ENCODE assay signal across 8 cellular contexts in genomic region chr1:2413495-2414296, GRCh38. TPM values are rescaled to one million over a fixed set of nuclear protein-coding genes. Genes with fewer than 3 reads are reported as not detected.
DNase-seq lines count a peak whose midpoint lies in the region; ATAC-seq and TF ChIP-seq lines count a peak whose summit lies in the region.

No MANE protein-coding gene starts in this region.

- H3K27ac Mint-ChIP-seq in Calu3 (ENCODE audit: unreplicated experiment) = peak overlapping the region; percentile 45
- peak overlapping the region; percentile 89 for H3K27ac Mint-ChIP-seq in activated naive CD8-positive, alpha-beta T cell treated with anti-CD3 and anti-CD28 coated beads for 36 hours

- TF ChIP-seq CTCF in Calu3 (IDR thresholded peaks at IDR 0.05; ENCODE audit: unreplicated experiment) = no peak

- H3K4me1 Mint-ChIP-seq in Calu3 (ENCODE audit: low read depth, unreplicated experiment) = peaks cover 26% of the 10 kb centered on the region
- H3K4me1 Mint-ChIP-seq in activated naive CD8-positive, alpha-beta T cell treated with anti-CD3 and anti-CD28 coated beads for 36 hours = peaks cover 32% of the 10 kb centered on the region

- H3K9me3 ChIP-seq in KOPT-K1 (ENCODE audit: insufficient read depth, low read length, poor library complexity, severe bottlenecking) (no peaks in the 10 kb centered on the region), thymus (ENCODE audit: control insufficient read depth) (no peaks in the 10 kb centered on the region)

- H3K27ac ChIP-seq in KOPT-K1 (ENCODE audit: low read depth, low read length, poor library complexity, severe bottlenecking) = peak overlapping the region; percentile 67
- no peak overlapping the region for H3K27ac ChIP-seq in thymus (ENCODE audit: low read depth)

- peaks cover 58% of the 10 kb centered on the region for H3K36me3 Mint-ChIP-seq in Calu3 (ENCODE audit: insufficient read depth, unreplicated experiment)
- H3K36me3 Mint-ChIP-seq in activated naive CD8-positive, alpha-beta T cell treated with anti-CD3 and anti-CD28 coated beads for 36 hours = peaks cover 11% of the 10 kb centered on the region

- ATAC-seq in left colon (peak; percentile 4), HG03135 (IDR thresholded peaks at IDR 0.05; ENCODE audit: unreplicated experiment) (no peak)

- intact Hi-C loops in Calu3 (cut with micrococcal nuclease; ENCODE audit: unreplicated experiment) = loop anchor here (1.0 kb wide), 1 partner anchor 135 kb away; no protein-coding TSS in a partner anchor
- intact Hi-C loops in left colon (cut with DNase I, micrococcal nuclease) = loop anchor here in 1 of 2 donors (2.0 to 10.0 kb wide), 2 partner anchors 135 to 231 kb away; no protein-coding TSS in a partner anchor

- H3K9me3 Mint-ChIP-seq in Calu3 (ENCODE audit: low read depth, unreplicated experiment) = no peaks in the 10 kb centered on the region
- H3K9me3 Mint-ChIP-seq in activated naive CD8-positive, alpha-beta T cell treated with anti-CD3 and anti-CD28 coated beads for 36 hours = no peaks in the 10 kb centered on the region

- H3K4me3 ChIP-seq in thymus (ENCODE audit: low read length) = peak overlapping the region; percentile 85

- H3K4me1 ChIP-seq in thymus (ENCODE audit: control insufficient read depth, insufficient read depth, low read length) = peaks cover 33% of the 10 kb centered on the region

- H3K36me3 ChIP-seq in KOPT-K1 (ENCODE audit: insufficient read depth, low read length) (peaks cover under 1% of the 10 kb centered on the region; the same call in 1 of the 2 replicates), thymus (ENCODE audit: control insufficient read depth, insufficient read depth) (no peaks in the 10 kb centered on the region)

- WGBS in thymus = 64% methylated on average over 28 of the region's 28 CpGs

- H3K27me3 ChIP-seq in thymus (ENCODE audit: control insufficient read depth, insufficient read depth) = no peaks in the 10 kb centered on the region

- CTCF ChIA-PET in Calu3 (lab: Charles Lee) = interaction anchor here (0.9 to 1.2 kb wide), 3 partner anchors 133 to 219 kb away, joined by 3 to 6 read pairs (median 3); partner anchors contain the start of gene FAAP20

- no TSS peak for BruUV-seq in Calu3 (replicated peaks; lab: Mats Ljungman, UMichigan)

- peak overlapping the region; percentile 66 for H3K4me3 Mint-ChIP-seq in Calu3 (ENCODE audit: low read depth, unreplicated experiment)
- H3K4me3 Mint-ChIP-seq in activated naive CD8-positive, alpha-beta T cell treated with anti-CD3 and anti-CD28 coated beads for 36 hours = peak overlapping the region; percentile 89

- no peaks in the 10 kb centered on the region for H3K27me3 Mint-ChIP-seq in Calu3 (ENCODE audit: unreplicated experiment)
- H3K27me3 Mint-ChIP-seq in activated naive CD8-positive, alpha-beta T cell treated with anti-CD3 and anti-CD28 coated beads for 36 hours = no peaks in the 10 kb centered on the region

- DNase-seq in Calu3 (no peak), left colon (peak in 1 of 2 donors; percentile 45), GF-D8 (lab: John Stamatoyannopoulos, UW) (no peak), NCI-H1048 (lab: John Stamatoyannopoulos, UW) (no peak)
- DNase-seq in activated naive CD8-positive, alpha-beta T cell treated with anti-CD3 and anti-CD28 coated beads for 36 hours = peak; percentile 42

RNA-seq across cellular contexts. Expression of gene PEX10, which starts 1.3 kb away (rescaled TPM):
- total RNA-seq in Calu3 (2022) (22.3 and 24.0 TPM in 2 replicates), left colon (10 to 100 TPM; 17.8 to 19.9 TPM)
- 10 to 100 TPM; 21.5 to 23.7 TPM for total RNA-seq in activated naive CD8-positive, alpha-beta T cell treated with anti-CD3 and anti-CD28 coated beads for 36 hours
- 16.0 TPM for polyA plus RNA-seq in thymus

RNA-seq across cellular contexts. Expression of gene RER1, which starts 22.1 kb away (rescaled TPM):
- total RNA-seq in Calu3 (2022) (118 and 120 TPM in 2 replicates), left colon (100 to 1,000 TPM; 191 to 221 TPM)
- total RNA-seq in activated naive CD8-positive, alpha-beta T cell treated with anti-CD3 and anti-CD28 coated beads for 36 hours = 100 to 1,000 TPM; 161 to 176 TPM
- 85.8 TPM for polyA plus RNA-seq in thymus

RNA-seq across cellular contexts. Expression of gene MORN1, which starts 22.3 kb away (rescaled TPM):
- total RNA-seq in Calu3 (2022) (23.2 and 25.9 TPM in 2 replicates), left colon (10 to 100 TPM; 11.0 to 15.2 TPM)
- 1 to 10 TPM; 6.8 to 7.8 TPM for total RNA-seq in activated naive CD8-positive, alpha-beta T cell treated with anti-CD3 and anti-CD28 coated beads for 36 hours
- polyA plus RNA-seq in thymus = 6.4 TPM
